Comparison of ENCODE assay signal across 8 cellular contexts in genomic region chrX:12771445-12772069, GRCh38. TPM values are rescaled to one million over a fixed set of nuclear protein-coding genes. Genes with fewer than 3 reads are reported as not detected.
DNase-seq lines count a peak whose midpoint lies in the region; ATAC-seq and TF ChIP-seq lines count a peak whose summit lies in the region.

No MANE protein-coding gene starts in this region.

- peaks cover 12% of the 10 kb centered on the region for H3K27me3 Mint-ChIP-seq in activated T-helper 17 cell treated with anti-CD3 and anti-CD28 coated beads, Interleukin-2, amount 50 U/mL, for 72 hours
- H3K27me3 Mint-ChIP-seq in glutamatergic neuron (ENCODE audit: unreplicated experiment), result peaks cover 3% of the 10 kb centered on the region

- no peak overlapping the region for H3K27ac ChIP-seq in OCI-LY3 (ENCODE audit: low read length)

- DNase-seq in DMS 273 (lab: John Stamatoyannopoulos, UW; ENCODE audit: unreplicated experiment) (peak; percentile 31), DMS 273 treated with DMSO at 0.1 percent for 48 hours (lab: John Stamatoyannopoulos, UW) (no peak), glutamatergic neuron (peak; percentile 66), NCI-H1930 (lab: John Stamatoyannopoulos, UW) (no peak)
- DNase-seq in stimulated activated CD4-positive, alpha-beta T cell treated with anti-CD3 and anti-CD28 coated beads, Interleukin-12 subunit alpha, Interleukin-12 subunit beta, amount 100 ng/mL, for 24 hours (ENCODE audit: low read depth in 2 of 2), result peak; percentile 27 to 50

- H3K27ac Mint-ChIP-seq in activated T-helper 17 cell treated with anti-CD3 and anti-CD28 coated beads, Interleukin-2, amount 50 U/mL, for 72 hours, result no peak overlapping the region
- no peak overlapping the region for H3K27ac Mint-ChIP-seq in glutamatergic neuron (ENCODE audit: unreplicated experiment)

- no peaks in the 10 kb centered on the region for H4K20me1 ChIP-seq in OCI-LY3 (ENCODE audit: insufficient read depth, low read length)

- H3K9ac ChIP-seq in OCI-LY3 (ENCODE audit: low read length), result peak overlapping the region; percentile 29

- TF ChIP-seq CTCF in OCI-LY3 (IDR thresholded peaks at IDR 0.05; ENCODE audit: low read depth, low read length), result peak; percentile 95
- TF ChIP-seq CTCF in glutamatergic neuron (IDR thresholded peaks at IDR 0.05; ENCODE audit: partially characterized antibody, unreplicated experiment), result peak; percentile 69

- peak overlapping the region; percentile 74 for H3K4me2 ChIP-seq in OCI-LY3 (ENCODE audit: low read length)

- H3K79me2 ChIP-seq in OCI-LY3 (ENCODE audit: low read length), result no peaks in the 10 kb centered on the region

- H3K9me3 ChIP-seq in OCI-LY3 (ENCODE audit: insufficient read depth, low read length), result no peaks in the 10 kb centered on the region

- H3K4me3 ChIP-seq in OCI-LY3 (ENCODE audit: low read length), result peak overlapping the region; percentile 59

- H3K4me1 Mint-ChIP-seq in activated T-helper 17 cell treated with anti-CD3 and anti-CD28 coated beads, Interleukin-2, amount 50 U/mL, for 72 hours, result no peaks in the 10 kb centered on the region
- no peaks in the 10 kb centered on the region for H3K4me1 Mint-ChIP-seq in glutamatergic neuron (ENCODE audit: low read depth, unreplicated experiment)

- H3K36me3 ChIP-seq in OCI-LY3 (replicated peaks; ENCODE audit: low read depth, low read length), result no peaks in the 10 kb centered on the region

- H2AFZ ChIP-seq in OCI-LY3 (ENCODE audit: low read depth, low read length), result no peak overlapping the region

- H3K36me3 Mint-ChIP-seq in activated T-helper 17 cell treated with anti-CD3 and anti-CD28 coated beads, Interleukin-2, amount 50 U/mL, for 72 hours (ENCODE audit: low read depth), result no peaks in the 10 kb centered on the region
- no peaks in the 10 kb centered on the region for H3K36me3 Mint-ChIP-seq in glutamatergic neuron (ENCODE audit: unreplicated experiment)

- H3K4me1 ChIP-seq in OCI-LY3 (ENCODE audit: low read length), result peaks cover 9% of the 10 kb centered on the region

- peak; percentile 98 for ATAC-seq in HG02798 (IDR thresholded peaks at IDR 0.05; ENCODE audit: poor library complexity, unreplicated experiment)
- peak; percentile 99 for ATAC-seq in activated T-helper 17 cell treated with anti-CD3 and anti-CD28 coated beads, Interleukin-2, amount 50 U/mL, for 72 hours (replicated peaks)

- H3K9me3 Mint-ChIP-seq in activated T-helper 17 cell treated with anti-CD3 and anti-CD28 coated beads, Interleukin-2, amount 50 U/mL, for 72 hours, result no peaks in the 10 kb centered on the region
- no peaks in the 10 kb centered on the region for H3K9me3 Mint-ChIP-seq in glutamatergic neuron (ENCODE audit: unreplicated experiment)

- H3K4me3 Mint-ChIP-seq in activated T-helper 17 cell treated with anti-CD3 and anti-CD28 coated beads, Interleukin-2, amount 50 U/mL, for 72 hours, result no peak overlapping the region
- H3K4me3 Mint-ChIP-seq in glutamatergic neuron (ENCODE audit: unreplicated experiment), result no peak overlapping the region

- H3K27me3 ChIP-seq in OCI-LY3 (ENCODE audit: low read depth, low read length), result peaks cover 25% of the 10 kb centered on the region

RNA-seq across cellular contexts. Expression of gene PRPS2, which starts 19.7 kb away (rescaled TPM):
- 10 to 100 TPM; 68.7 to 77.8 TPM for total RNA-seq in activated T-helper 17 cell treated with anti-CD3 and anti-CD28 coated beads, Interleukin-2, amount 50 U/mL, for 72 hours
- 1.8 TPM for total RNA-seq in glutamatergic neuron (ENCODE audit: unreplicated experiment)

Comparison
In these comparisons a context has a peak if more than half of its experiments do, and no peak if none do; other contexts are left out.
1. DNase-seq: peak in DMS 273 (single experiment), glutamatergic neuron (single experiment) and stimulated activated CD4-positive, alpha-beta T cell treated with anti-CD3 and anti-CD28 coated beads, Interleukin-12 subunit alpha, Interleukin-12 subunit beta, amount 100 ng/mL, for 24 hours (2 of 2); none in DMS 273 treated with DMSO at 0.1 percent for 48 hours (single experiment) and NCI-H1930 (0 of 2).
2. RNA of gene PRPS2, which starts 19.7 kb away (total RNA-seq): 68.7 to 77.8 TPM in activated T-helper 17 cell treated with anti-CD3 and anti-CD28 coated beads, Interleukin-2, amount 50 U/mL, for 72 hours; 1.8 TPM in glutamatergic neuron (single experiment); every median in the first group is over 10 times any median in the second.